17 cellular contexts compared by ENCODE assay signal in the genomic region with DNA sequence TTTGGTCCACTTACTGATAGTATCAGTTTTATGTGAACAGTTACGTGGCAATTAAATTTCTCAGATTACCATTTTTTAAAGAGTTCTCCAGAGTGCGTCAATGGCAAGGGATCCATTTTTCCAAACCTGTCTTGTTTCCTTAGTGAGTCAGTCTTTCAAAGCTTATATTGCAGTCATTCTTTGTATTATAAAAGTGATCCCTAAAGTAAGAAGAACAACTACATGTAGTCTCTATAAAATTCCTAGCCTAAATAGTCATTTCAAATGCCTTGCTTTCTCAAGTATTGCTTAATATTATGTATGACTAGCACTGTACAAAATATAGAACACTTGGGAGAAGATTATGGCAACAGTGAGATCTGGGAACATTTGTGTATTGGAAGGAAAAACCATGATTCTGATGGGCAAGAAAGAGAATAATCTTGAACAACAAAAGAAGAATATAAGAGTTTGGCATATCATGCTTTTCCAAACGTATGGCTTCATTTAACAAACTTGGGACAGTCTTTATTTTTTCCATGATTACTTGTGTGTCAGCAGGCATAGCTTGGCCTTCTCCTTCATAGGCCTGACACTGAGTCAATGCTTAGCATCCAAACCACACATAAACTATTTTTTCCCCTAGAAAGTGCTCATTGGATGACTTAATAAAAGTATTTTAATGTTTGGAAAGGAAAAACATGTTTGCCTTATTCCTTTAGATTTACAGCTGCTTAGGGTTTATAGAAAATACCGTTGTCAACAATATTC.
A peak's percentile ranks its signal among the peaks of the same experiment; 100 is the strongest.
DNase-seq lines count a peak whose midpoint lies in the region; ATAC-seq and TF ChIP-seq lines count a peak whose summit lies in the region.
"Had no signal": no experiment of that assay in that cellular context is flagged by ENCODE, and none has a peak within 500 bp of the region (broad histone marks: within the 10 kb centered on the region; RNA-seq: fewer than 3 reads in every experiment).

No MANE protein-coding gene starts in this region.

- peak overlapping the region; percentile 65 for H3K9ac ChIP-seq in GM23248

- peaks cover 75% of the 10 kb centered on the region for H3F3A ChIP-seq in GM23248 (ENCODE audit: insufficient read depth)

- TF ChIP-seq POLR2A in vagina (IDR thresholded peaks at IDR 0.05): no peak
- TF ChIP-seq POLR2A in GM18505 (IDR thresholded peaks at IDR 0.05; ENCODE audit: borderline replicate concordance, extremely low read depth, insufficient read depth, insufficient read length): no peak

- H2AFZ ChIP-seq in GM23248: no peak overlapping the region

- H3K4me2 ChIP-seq in GM23248 (ENCODE audit: unreplicated experiment): peak overlapping the region; percentile 79

- ATAC-seq in GM21423 (IDR thresholded peaks at IDR 0.05; ENCODE audit: unreplicated experiment) (no peak), GM18505 (IDR thresholded peaks at IDR 0.05; ENCODE audit: unreplicated experiment) (no peak)
- ATAC-seq: right lobe of liver had no signal

- no peaks in the 10 kb centered on the region for H3K79me2 ChIP-seq in GM23248 (ENCODE audit: insufficient read depth)

- intact Hi-C loops in vagina (cut with DNase I): no loop called here

- no peaks in the 10 kb centered on the region for H3K27me3 ChIP-seq in GM23248 (replicated peaks; ENCODE audit: insufficient read depth)
- H3K27me3 ChIP-seq in vagina: no peaks in the 10 kb centered on the region
- H3K27me3 ChIP-seq: ovary, right lobe of liver had no signal

- H3K9me2 ChIP-seq in GM23248 (ENCODE audit: insufficient read depth): peaks cover 4% of the 10 kb centered on the region

- H3K4me3 ChIP-seq in GM23248 (peak overlapping the region; percentile 11; the same call in 1 of the 2 replicates), astrocyte of the spinal cord (ENCODE audit: low read depth, low read length) (no peak overlapping the region), fibroblast of pulmonary artery (replicated peaks; ENCODE audit: low read depth, low read length) (no peak overlapping the region), vagina (no peak overlapping the region)
- H3K4me3 ChIP-seq: ovary, right lobe of liver had no signal

- H3K4me1 ChIP-seq in GM23248 (ENCODE audit: insufficient read depth) (peaks cover 77% of the 10 kb centered on the region), vagina (peaks cover 6% of the 10 kb centered on the region)
- H3K4me1 ChIP-seq: right lobe of liver had no signal

- no peaks in the 10 kb centered on the region for H3K9me3 ChIP-seq in GM23248 (ENCODE audit: low read depth)
- no peaks in the 10 kb centered on the region for H3K9me3 ChIP-seq in vagina
- H3K9me3 ChIP-seq: ovary, right lobe of liver had no signal

- in situ Hi-C loops in GM23248 (cut with MboI): no loop called here
- in situ Hi-C loops in astrocyte of the spinal cord (cut with HindIII; ENCODE audit: low sequenced_read_pairs): no loop called here

- TF ChIP-seq CTCF in astrocyte of the spinal cord (IDR thresholded peaks at IDR 0.05; ENCODE audit: low read depth, low read length) (no peak), fibroblast of pulmonary artery (IDR thresholded peaks at IDR 0.05; ENCODE audit: low read length, missing control alignments) (no peak), vagina (IDR thresholded peaks at IDR 0.05) (no peak)

- DNase-seq in GM23248: peak; percentile 87
- peak; percentile 65 for DNase-seq in astrocyte of the spinal cord (ENCODE audit: low read depth, low spot score)
- DNase-seq in fibroblast of pulmonary artery (ENCODE audit: low read depth): peak; percentile 60
- DNase-seq in vagina (ENCODE audit: extremely low spot score in 2 of 2): no peak
- no peak for DNase-seq in C1 segment of cervical spinal cord (lab: John Stamatoyannopoulos, UW)
- DNase-seq: activated CD4-positive, alpha-beta T cell treated with anti-CD3 and anti-CD28 coated beads, Interleukin-2, amount 10 ng/mL, durations not matched to agents 24 days and 14 days; activated CD8-positive, alpha-beta memory T cell treated with anti-CD3 and anti-CD28 coated beads, Interleukin-2, amount 50 U/mL, for 48 hours; activated naive CD4-positive, alpha-beta T cell; aorta; cortex of kidney; glutamatergic neuron; NCI-H1436 treated with DMSO at 0.1 percent for 48 hours; ovary; right lobe of liver; SW 1271 had no signal

- no peaks in the 10 kb centered on the region for H4K20me1 ChIP-seq in GM23248 (ENCODE audit: insufficient read depth)

- H3K36me3 ChIP-seq in GM23248 (ENCODE audit: low read depth) (no peaks in the 10 kb centered on the region; the same call in 1 of the 2 replicates), vagina (no peaks in the 10 kb centered on the region)
- H3K36me3 ChIP-seq: ovary, right lobe of liver had no signal

- H3K27ac ChIP-seq in GM23248: peak overlapping the region; percentile 92
- peak overlapping the region; percentile 56 for H3K27ac ChIP-seq in vagina
- H3K27ac ChIP-seq: ovary, right lobe of liver had no signal

- 26 to 29% methylated on average over 4 of the region's 4 CpGs for WGBS in GM23248 (ENCODE audit: low coverage in 1 of 2, low lambda C conversion rate in 2 of 2, missing lambda C conversion rate in 2 of 2), 2 experiments

Comparison
In these comparisons a context has a peak if more than half of its experiments do, and no peak if none do; other contexts are left out.
1. DNase-seq: peak in GM23248 (single experiment), astrocyte of the spinal cord (single experiment) and fibroblast of pulmonary artery (single experiment); none in vagina (0 of 2) and C1 segment of cervical spinal cord (0 of 14).